ENCODE assay signal across 12 cellular contexts in genomic region chr7:94580601-94581000, GRCh38.
DNase-seq lines count a peak whose midpoint lies in the region; ATAC-seq and TF ChIP-seq lines count a peak whose summit lies in the region.
"Had no signal": no experiment of that assay in that cellular context is flagged by ENCODE, and none has a peak within 500 bp of the region (broad histone marks: within the 10 kb centered on the region; RNA-seq: fewer than 3 reads in every experiment).

No MANE protein-coding gene starts in this region.

- no peak overlapping the region for H3K4me3 ChIP-seq in epithelial cell of esophagus (ENCODE audit: low read length)
- H3K4me3 ChIP-seq: esophagus muscularis mucosa had no signal

- no peak for ATAC-seq in GM18517 (IDR thresholded peaks at IDR 0.05; ENCODE audit: unreplicated experiment)
- ATAC-seq in HG02884 (IDR thresholded peaks at IDR 0.05; ENCODE audit: unreplicated experiment): no peak

- DNase-seq in ELR (ENCODE audit: low read depth) (peak; percentile 23), LHCN-M2 (ENCODE audit: low read depth) (peak; percentile 83), epithelial cell of esophagus (ENCODE audit: low read depth) (peak; percentile 41), non-pigmented ciliary epithelial cell (ENCODE audit: low read depth) (peak; percentile 20), NOMO-1 treated with DMSO at 0.1 percent for 48 hours (lab: John Stamatoyannopoulos, UW; ENCODE audit: unreplicated experiment) (no peak), DMS114 treated with DMSO at 0.1 percent for 48 hours (lab: John Stamatoyannopoulos, UW; ENCODE audit: unreplicated experiment) (no peak)
- DNase-seq: activated T-cell treated with anti-CD3 and anti-CD28 coated beads, Interleukin-2, amount 50 U/mL, for 1 hour; occipital lobe; stimulated activated naive CD4-positive, alpha-beta T cell treated with Interleukin-2 at 50 U/mL for 16 hours had no signal

- no peak for TF ChIP-seq CTCF in epithelial cell of esophagus (IDR thresholded peaks at IDR 0.05; ENCODE audit: insufficient read depth, low read depth, low read length, missing control alignments)

Comparison
In these comparisons a context has a peak if more than half of its experiments do, and no peak if none do; other contexts are left out.
1. DNase-seq: peak in ELR (single experiment), LHCN-M2 (single experiment), epithelial cell of esophagus (single experiment) and non-pigmented ciliary epithelial cell (single experiment); none in NOMO-1 treated with DMSO at 0.1 percent for 48 hours (single experiment) and DMS114 treated with DMSO at 0.1 percent for 48 hours (single experiment).